Comparison of ENCODE assay signal across 8 cellular contexts in the genomic region with DNA sequence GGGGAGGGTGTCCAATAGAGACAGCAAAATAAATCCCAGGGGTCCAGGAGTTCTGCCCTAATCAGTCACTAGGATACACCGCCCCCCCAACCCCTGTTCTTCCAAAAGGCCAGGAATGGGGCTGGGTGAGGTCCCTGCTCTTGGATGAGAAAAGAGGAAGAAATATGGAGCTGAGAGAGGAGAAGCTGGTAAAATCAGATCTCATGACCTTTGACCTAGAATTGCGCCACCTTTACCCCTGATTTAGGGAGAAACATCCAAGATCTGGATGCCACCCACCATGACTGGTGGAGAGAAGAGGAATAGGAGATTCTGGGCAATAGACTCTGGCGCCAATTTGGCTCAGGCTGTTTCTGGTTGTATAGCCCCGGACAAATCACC. TPM values are rescaled to one million over a fixed set of nuclear protein-coding genes. Genes with fewer than 3 reads are reported as not detected.
DNase-seq lines count a peak whose midpoint lies in the region; TF ChIP-seq lines count a peak whose summit lies in the region.

No MANE protein-coding gene starts in this region.

- H3K9me3 Mint-ChIP-seq in Calu3 (ENCODE audit: low read depth, unreplicated experiment), result no peaks in the 10 kb centered on the region

- H3K18ac ChIP-seq in trophoblast cell (ENCODE audit: low read length), result no peak overlapping the region

- H2BK12ac ChIP-seq in trophoblast cell (ENCODE audit: low read length), result no peak overlapping the region

- WGBS in trophoblast cell (ENCODE audit: extremely low coverage, insufficient coverage, insufficient read length), result no CpG with 5 or more reads among the region's 4 CpGs

- H2BK5ac ChIP-seq in trophoblast cell (ENCODE audit: low read depth, low read length, poor library complexity), result no peak overlapping the region

- H4K8ac ChIP-seq in trophoblast cell (ENCODE audit: low read depth, low read length), result peak overlapping the region; percentile 51

- H3K79me2 ChIP-seq in trophoblast cell (ENCODE audit: control insufficient read depth, insufficient read depth, low read length, poor library complexity), result peaks cover 9% of the 10 kb centered on the region

- peak overlapping the region; percentile 23 for H2AK5ac ChIP-seq in trophoblast cell (ENCODE audit: low read length)

- H4K12ac ChIP-seq in trophoblast cell (ENCODE audit: low read depth, low read length), result peak overlapping the region; percentile 34

- no peak overlapping the region for H3K23ac ChIP-seq in trophoblast cell (ENCODE audit: low read length)

- H3K4ac ChIP-seq in trophoblast cell (ENCODE audit: low read depth, low read length), result no peak overlapping the region

- H3K4me3 Mint-ChIP-seq in Calu3 (ENCODE audit: low read depth, unreplicated experiment), result peak overlapping the region; percentile 86

- intact Hi-C loops in Calu3 (cut with micrococcal nuclease; ENCODE audit: unreplicated experiment), result no loop called here

- peaks cover 12 to 21% of the 10 kb centered on the region in 2 experiments for H3K4me1 ChIP-seq in trophoblast cell (ENCODE audit: control insufficient read depth in 1 of 2, insufficient read depth in 2 of 2, low read length in 2 of 2)

- H3K27me3 ChIP-seq in trophoblast cell (ENCODE audit: insufficient read depth, low read length), result no peaks in the 10 kb centered on the region

- no peaks in the 10 kb centered on the region for H3K9me3 ChIP-seq in trophoblast cell (ENCODE audit: insufficient read depth, low read depth, low read length)

- peak overlapping the region; percentile 94 for H3K4me2 ChIP-seq in trophoblast cell (ENCODE audit: low read length)

- peaks cover 7% of the 10 kb centered on the region for H3K79me1 ChIP-seq in trophoblast cell (ENCODE audit: low read length)

- H4K91ac ChIP-seq in trophoblast cell (ENCODE audit: low read depth, low read length), result peak overlapping the region; percentile 28

- H3K27ac Mint-ChIP-seq in Calu3 (ENCODE audit: unreplicated experiment), result peak overlapping the region; percentile 99

- peak overlapping the region; percentile 97 for H3K4me3 ChIP-seq in coronary artery
- peak overlapping the region; percentile 53 for H3K4me3 ChIP-seq in trophoblast cell (ENCODE audit: low read depth, low read length)

- H3K27me3 Mint-ChIP-seq in Calu3 (ENCODE audit: unreplicated experiment), result no peaks in the 10 kb centered on the region

- peaks cover 77% of the 10 kb centered on the region for H3K36me3 Mint-ChIP-seq in Calu3 (ENCODE audit: insufficient read depth, unreplicated experiment)

- no peak overlapping the region for H2BK120ac ChIP-seq in trophoblast cell (ENCODE audit: insufficient read depth, low read length, poor library complexity)

- H2AFZ ChIP-seq in trophoblast cell (ENCODE audit: insufficient read depth, low read length, poor library complexity), result peak overlapping the region; percentile 17

- no peak overlapping the region for H3K9ac ChIP-seq in trophoblast cell (ENCODE audit: low read length)

- DNase-seq in Calu3, result no peak
- peak; percentile 63 for DNase-seq in MV-4-11 (lab: John Stamatoyannopoulos, UW)
- no peak for DNase-seq in coronary artery (ENCODE audit: low spot score)
- peak in 1 of 2 donors; percentile 14 for DNase-seq in trophoblast cell
- DNase-seq in NCI-H526 treated with DMSO at 0.1 percent for 48 hours (lab: John Stamatoyannopoulos, UW), result no peak
- DNase-seq in occipital lobe (lab: John Stamatoyannopoulos, UW), result no peak
- DNase-seq in stimulated activated CD4-positive, alpha-beta T cell treated with anti-CD3 and anti-CD28 coated beads, Interleukin-2, amount 100 ng/mL, for 24 hours, result no peak
- DNase-seq in SK-N-DZ (ENCODE audit: low spot score), result no peak

- peaks cover 41% of the 10 kb centered on the region for H3K4me1 Mint-ChIP-seq in Calu3 (ENCODE audit: low read depth, unreplicated experiment)

- H3K27ac ChIP-seq in coronary artery, result peak overlapping the region; percentile 92 to 99
- no peak overlapping the region for H3K27ac ChIP-seq in trophoblast cell (ENCODE audit: low read depth, low read length)

- TF ChIP-seq CTCF in Calu3 (IDR thresholded peaks at IDR 0.05; ENCODE audit: unreplicated experiment), result no peak
- TF ChIP-seq CTCF in coronary artery (IDR thresholded peaks at IDR 0.05), result no peak

- peaks cover 14 to 20% of the 10 kb centered on the region in 2 experiments for H3K36me3 ChIP-seq in trophoblast cell (ENCODE audit: control insufficient read depth in 1 of 2, insufficient read depth in 2 of 2, low read length in 2 of 2)

- H3K14ac ChIP-seq in trophoblast cell (ENCODE audit: low read length), result no peak overlapping the region

- CTCF ChIA-PET in Calu3 (lab: Charles Lee), result interaction anchor here (0.6 to 2.9 kb wide), 2 partner anchors 33 to 187 kb away, joined by 10 to 27 read pairs; no protein-coding TSS in a partner anchor

- no TSS peak for BruUV-seq in Calu3 (replicated peaks; lab: Mats Ljungman, UMichigan)

RNA-seq across cellular contexts. Expression of gene CACNB1, which starts 0.7 kb away (rescaled TPM):
- total RNA-seq in Calu3 (2022), result 44.1 and 52.1 TPM in 2 replicates
- polyA plus RNA-seq in trophoblast cell (2013), result 0.99 and 1.1 TPM in 2 replicates
- 20.6 TPM for total RNA-seq in occipital lobe
- polyA plus RNA-seq in SK-N-DZ (2014; cell fraction: cytosol; rRNA removed), result 5.6 and 6.7 TPM in 2 replicates
- 21.1 and 23.7 TPM in 2 replicates for polyA plus RNA-seq in SK-N-DZ (2014; cell fraction: nucleus; rRNA removed)

RNA-seq across cellular contexts. Expression of gene RPL19, which starts 1.9 kb away (rescaled TPM):
- total RNA-seq in Calu3 (2022), result 6,584 and 6,763 TPM in 2 replicates
- polyA plus RNA-seq in trophoblast cell (2013), result 1,663 and 1,757 TPM in 2 replicates
- total RNA-seq in occipital lobe, result 958 TPM
- polyA plus RNA-seq in SK-N-DZ (2014; cell fraction: cytosol; rRNA removed), result 4,397 and 4,496 TPM in 2 replicates
- polyA plus RNA-seq in SK-N-DZ (2014; cell fraction: nucleus; rRNA removed), result 2,609 and 3,563 TPM in 2 replicates

RNA-seq across cellular contexts. Expression of gene STAC2, which starts 27.6 kb away (rescaled TPM):
- total RNA-seq in Calu3 (2022), result not detected in 2 replicates
- polyA plus RNA-seq in trophoblast cell (2013), result not detected in 2 replicates
- total RNA-seq in occipital lobe, result 0.31 TPM
- 0.38 and 0.89 TPM in 2 replicates for polyA plus RNA-seq in SK-N-DZ (2014; cell fraction: cytosol; rRNA removed)
- 1.4 and 2.1 TPM in 2 replicates for polyA plus RNA-seq in SK-N-DZ (2014; cell fraction: nucleus; rRNA removed)

RNA-seq across cellular contexts. Expression of gene ARL5C, which starts 32.2 kb away (rescaled TPM):
- total RNA-seq in Calu3 (2022) (not detected in 2 replicates), occipital lobe (not detected)
- not detected in 2 replicates for polyA plus RNA-seq in trophoblast cell (2013)
- not detected in 2 replicates for polyA plus RNA-seq in SK-N-DZ (2014; cell fraction: cytosol; rRNA removed)
- polyA plus RNA-seq in SK-N-DZ (2014; cell fraction: nucleus; rRNA removed), result not detected in 2 replicates

RNA-seq across cellular contexts. Expression of gene PLXDC1, which starts 46.7 kb away (rescaled TPM):
- total RNA-seq in Calu3 (2022) (0.39 and 0.52 TPM in 2 replicates), occipital lobe (9.4 TPM)
- polyA plus RNA-seq in trophoblast cell (2013), result 0.40 and 0.55 TPM in 2 replicates
- not detected in 2 replicates for polyA plus RNA-seq in SK-N-DZ (2014; cell fraction: cytosol; rRNA removed)
- polyA plus RNA-seq in SK-N-DZ (2014; cell fraction: nucleus; rRNA removed), result 0.85 TPM in 1 of 2 replicates, not detected in the other
